8 cellular contexts compared by ENCODE assay signal in the genomic region with DNA sequence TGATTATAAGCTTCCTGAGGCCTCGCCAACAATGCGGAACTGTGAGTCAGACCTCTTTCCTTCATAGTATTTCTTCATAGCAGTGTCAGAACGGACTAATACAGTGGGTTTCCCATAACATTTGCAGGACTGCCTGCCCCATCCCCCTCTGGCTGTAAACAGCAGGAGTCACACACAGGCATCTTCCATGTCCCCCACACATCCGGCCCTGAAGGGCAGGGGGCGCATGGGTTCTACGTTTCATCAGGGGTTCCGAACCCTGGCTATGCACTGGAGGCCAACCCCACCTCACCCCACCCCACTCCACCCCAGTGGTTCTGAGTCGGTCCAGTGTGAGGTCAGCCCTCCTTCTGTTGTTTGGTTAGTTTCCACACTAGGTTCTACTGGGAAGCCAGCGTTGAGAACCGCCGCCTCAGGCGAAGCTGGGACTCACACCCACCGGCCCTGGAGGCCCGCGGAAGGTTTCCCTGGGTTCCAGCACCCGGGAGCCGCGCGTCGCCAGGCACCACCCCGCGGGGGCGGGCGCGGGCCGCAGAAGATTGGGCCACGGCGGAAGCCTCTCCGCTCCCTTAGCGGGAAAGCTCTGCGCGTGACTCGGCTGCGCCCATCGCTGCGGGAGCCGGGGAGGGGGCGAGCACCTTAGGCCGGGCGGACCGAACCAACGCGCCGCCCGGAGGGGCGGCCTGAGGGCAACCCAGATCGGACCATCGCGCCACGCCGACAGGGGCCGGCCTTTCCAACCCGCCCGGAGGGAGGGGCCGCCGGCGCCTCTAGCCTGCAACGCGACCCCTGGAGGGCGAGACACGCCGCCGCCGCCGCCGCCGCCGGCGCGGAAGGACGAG. TPM values are rescaled to one million over a fixed set of nuclear protein-coding genes. Genes with fewer than 3 reads are reported as not detected.
DNase-seq lines count a peak whose midpoint lies in the region; ATAC-seq and TF ChIP-seq lines count a peak whose summit lies in the region.

A gene with protein sequence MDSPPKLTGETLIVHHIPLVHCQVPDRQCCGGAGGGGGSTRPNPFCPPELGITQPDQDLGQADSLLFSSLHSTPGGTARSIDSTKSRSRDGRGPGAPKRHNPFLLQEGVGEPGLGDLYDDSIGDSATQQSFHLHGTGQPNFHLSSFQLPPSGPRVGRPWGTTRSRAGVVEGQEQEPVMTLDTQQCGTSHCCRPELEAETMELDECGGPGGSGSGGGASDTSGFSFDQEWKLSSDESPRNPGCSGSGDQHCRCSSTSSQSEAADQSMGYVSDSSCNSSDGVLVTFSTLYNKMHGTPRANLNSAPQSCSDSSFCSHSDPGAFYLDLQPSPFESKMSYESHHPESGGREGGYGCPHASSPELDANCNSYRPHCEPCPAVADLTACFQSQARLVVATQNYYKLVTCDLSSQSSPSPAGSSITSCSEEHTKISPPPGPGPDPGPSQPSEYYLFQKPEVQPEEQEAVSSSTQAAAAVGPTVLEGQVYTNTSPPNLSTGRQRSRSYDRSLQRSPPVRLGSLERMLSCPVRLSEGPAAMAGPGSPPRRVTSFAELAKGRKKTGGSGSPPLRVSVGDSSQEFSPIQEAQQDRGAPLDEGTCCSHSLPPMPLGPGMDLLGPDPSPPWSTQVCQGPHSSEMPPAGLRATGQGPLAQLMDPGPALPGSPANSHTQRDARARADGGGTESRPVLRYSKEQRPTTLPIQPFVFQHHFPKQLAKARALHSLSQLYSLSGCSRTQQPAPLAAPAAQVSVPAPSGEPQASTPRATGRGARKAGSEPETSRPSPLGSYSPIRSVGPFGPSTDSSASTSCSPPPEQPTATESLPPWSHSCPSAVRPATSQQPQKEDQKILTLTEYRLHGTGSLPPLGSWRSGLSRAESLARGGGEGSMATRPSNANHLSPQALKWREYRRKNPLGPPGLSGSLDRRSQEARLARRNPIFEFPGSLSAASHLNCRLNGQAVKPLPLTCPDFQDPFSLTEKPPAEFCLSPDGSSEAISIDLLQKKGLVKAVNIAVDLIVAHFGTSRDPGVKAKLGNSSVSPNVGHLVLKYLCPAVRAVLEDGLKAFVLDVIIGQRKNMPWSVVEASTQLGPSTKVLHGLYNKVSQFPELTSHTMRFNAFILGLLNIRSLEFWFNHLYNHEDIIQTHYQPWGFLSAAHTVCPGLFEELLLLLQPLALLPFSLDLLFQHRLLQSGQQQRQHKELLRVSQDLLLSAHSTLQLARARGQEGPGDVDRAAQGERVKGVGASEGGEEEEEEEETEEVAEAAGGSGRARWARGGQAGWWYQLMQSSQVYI (N-terminal part only) (plus strand): TSS at position 799 of the 842 bp plus-strand sequence. CDS start 56,411 bp downstream, outside the sequence.

- peak; percentile 84 for ATAC-seq in naive thymus-derived CD4-positive, alpha-beta T cell
- ATAC-seq in HG02852 (IDR thresholded peaks at IDR 0.05; ENCODE audit: unreplicated experiment), result no peak

- H3K9me3 Mint-ChIP-seq in naive thymus-derived CD4-positive, alpha-beta T cell, result no peaks in the 10 kb centered on the region

- H3K27ac ChIP-seq in DOHH2 (ENCODE audit: low read depth, low read length), result no peak within 1 kb of the TSS
- H3K27ac ChIP-seq in naive thymus-derived CD4-positive, alpha-beta T cell (ENCODE audit: low read depth, low read length), result peak within 1 kb of the TSS; percentile 45

- no peak for TF ChIP-seq CTCF in DOHH2 (IDR thresholded peaks at IDR 0.05; ENCODE audit: low read depth, low read length, poor library complexity, severe bottlenecking)
- TF ChIP-seq CTCF in fibroblast of villous mesenchyme (IDR thresholded peaks at IDR 0.05; ENCODE audit: insufficient read depth, low read depth, low read length), result peak; percentile 64
- no peak for TF ChIP-seq CTCF in subcutaneous adipose tissue (IDR thresholded peaks at IDR 0.05; ENCODE audit: low read depth)

- H3K4me2 ChIP-seq in DOHH2 (ENCODE audit: low read length), result peak within 1 kb of the TSS; percentile 50

- no peaks in the 10 kb centered on the region for H3F3A ChIP-seq in DOHH2 (ENCODE audit: control insufficient read depth, insufficient read depth)

- H3K4me3 ChIP-seq in DOHH2 (ENCODE audit: low read length), result peak within 1 kb of the TSS; percentile 55
- peak within 1 kb of the TSS; percentile 95 for H3K4me3 ChIP-seq in fibroblast of villous mesenchyme (ENCODE audit: low read depth, low read length)
- peak within 1 kb of the TSS; percentile 54 for H3K4me3 ChIP-seq in naive thymus-derived CD4-positive, alpha-beta T cell (ENCODE audit: low read length)

- no peaks in the 10 kb centered on the region for H3K79me2 ChIP-seq in DOHH2 (ENCODE audit: control insufficient read depth, low read length)

- H3K9me2 ChIP-seq in DOHH2 (replicated peaks; ENCODE audit: control insufficient read depth, low read length), result no peaks in the 10 kb centered on the region

- no peaks in the 10 kb centered on the region for H4K20me1 ChIP-seq in DOHH2 (ENCODE audit: control insufficient read depth, insufficient read depth, low read depth, low read length)

- CTCF ChIA-PET in naive thymus-derived CD4-positive, alpha-beta T cell (lab: Charles Lee), result interaction anchor here (0.8 kb wide), 1 partner anchor 34 kb away, joined by 4 read pairs; no protein-coding TSS in a partner anchor

- peaks cover 7% of the 10 kb centered on the region for H3K27me3 ChIP-seq in DOHH2 (ENCODE audit: control insufficient read depth, low read length)
- H3K27me3 ChIP-seq in naive thymus-derived CD4-positive, alpha-beta T cell (ENCODE audit: control insufficient read depth in 2 of 2, insufficient read depth in 2 of 2, low read length in 2 of 2), result no peaks in the 10 kb centered on the region

- H3K27ac Mint-ChIP-seq in naive thymus-derived CD4-positive, alpha-beta T cell, result peak within 1 kb of the TSS in 8 of 9 donors; percentile 22 to 78 (median 60)

- H3K4me3 Mint-ChIP-seq in naive thymus-derived CD4-positive, alpha-beta T cell, result peak within 1 kb of the TSS; percentile 83 to 96 (median 88)

- peaks cover 0 to 14% (median 0%) of the 10 kb centered on the region in 5 donors for H3K27me3 Mint-ChIP-seq in naive thymus-derived CD4-positive, alpha-beta T cell

- H3K4me1 Mint-ChIP-seq in naive thymus-derived CD4-positive, alpha-beta T cell, result peaks cover 19 to 32% (median 28%) of the 10 kb centered on the region in 7 donors

- intact Hi-C loops in naive thymus-derived CD4-positive, alpha-beta T cell (cut with micrococcal nuclease), result loop anchor here (1.0 to 10.0 kb wide), 5 partner anchors 65 to 245 kb away; partner anchors contain the start of genes CREB3 (in 1 of the 2) and TLN1 (in 1 of the 2)

- no peaks in the 10 kb centered on the region for H3K36me3 Mint-ChIP-seq in naive thymus-derived CD4-positive, alpha-beta T cell

- H3K4me1 ChIP-seq in DOHH2 (ENCODE audit: control insufficient read depth, low read length), result no peaks in the 10 kb centered on the region
- peaks cover 0 to 4% of the 10 kb centered on the region in 2 donors for H3K4me1 ChIP-seq in naive thymus-derived CD4-positive, alpha-beta T cell (ENCODE audit: control insufficient read depth in 2 of 2, insufficient read depth in 2 of 2, low read length in 2 of 2)

- H3K9me3 ChIP-seq in DOHH2 (ENCODE audit: control insufficient read depth, insufficient read depth, low read length), result no peaks in the 10 kb centered on the region
- H3K9me3 ChIP-seq in naive thymus-derived CD4-positive, alpha-beta T cell (ENCODE audit: control insufficient read depth in 2 of 3, low read length in 3 of 3), result no peaks in the 10 kb centered on the region

- POLR2A ChIA-PET in naive thymus-derived CD4-positive, alpha-beta T cell (lab: Charles Lee), result interaction anchor here (1.1 kb wide), 1 partner anchor 168 kb away, joined by 3 read pairs; no protein-coding TSS in a partner anchor

- DNase-seq in HuH-7.5 (ENCODE audit: low spot score), result peak; percentile 60
- peak; percentile 95 for DNase-seq in OCI-M1 (lab: John Stamatoyannopoulos, UW)
- peak; percentile 23 for DNase-seq in activated gamma-delta T cell treated with Interleukin-2 at 50 U/mL for 16 hours
- DNase-seq in fibroblast of villous mesenchyme (ENCODE audit: low read depth), result peak; percentile 95
- peak; percentile 12 to 75 (median 43) for DNase-seq in naive thymus-derived CD4-positive, alpha-beta T cell

- no peaks in the 10 kb centered on the region for H3K36me3 ChIP-seq in DOHH2 (ENCODE audit: control insufficient read depth, low read length)
- no peaks in the 10 kb centered on the region for H3K36me3 ChIP-seq in naive thymus-derived CD4-positive, alpha-beta T cell (ENCODE audit: control insufficient read depth in 2 of 3, insufficient read depth in 3 of 3, low read length in 3 of 3)

RNA-seq across cellular contexts. Expression of the gene that starts here (rescaled TPM):
- 24.2 and 33.2 TPM in 2 replicates for total RNA-seq in fibroblast of villous mesenchyme
- 1 to 10 TPM; 3.1 to 8.3 (median 5.4) TPM for total RNA-seq in naive thymus-derived CD4-positive, alpha-beta T cell
- polyA plus RNA-seq in naive thymus-derived CD4-positive, alpha-beta T cell, result under 1 TPM; 0.18 to 0.92 TPM
- total RNA-seq in subcutaneous adipose tissue, result 10 to 100 TPM; 11.6 to 24.7 (median 13.3) TPM

Comparison
In these comparisons a context has a peak if more than half of its experiments do, and no peak if none do; other contexts are left out.
1. DNase-seq: peak in every context shown above with its lines; median percentile 95 in OCI-M1; 95 in fibroblast of villous mesenchyme; 60 in HuH-7.5; 43 in naive thymus-derived CD4-positive, alpha-beta T cell; 23 in activated gamma-delta T cell treated with Interleukin-2 at 50 U/mL for 16 hours.